22 cellular contexts compared by ENCODE assay signal in genomic region chr14:92448786-92449185, GRCh38.
"Had no signal": no experiment of that assay in that cellular context is flagged by ENCODE, and none has a peak within 500 bp of the region (broad histone marks: within the 10 kb centered on the region; RNA-seq: fewer than 3 reads in every experiment).

No MANE protein-coding gene starts in this region.

- H3K27ac Mint-ChIP-seq: mesothelial cell of epicardium; naive B cell; natural killer cell; stimulated activated effector memory CD8-positive, alpha-beta T cell treated with anti-CD3 and anti-CD28 coated beads, Interleukin-12 subunit alpha, Interleukin-12 subunit beta, amount 100 ng/mL, for 72 hours had no signal

- H3K4me3 ChIP-seq: heart right ventricle, hepatocyte, left ventricle myocardium inferior, lung, ovary, prostate gland, skin epidermis, testis, thyroid gland, transverse colon, upper lobe of left lung had no signal

- H3K4me2 ChIP-seq: hepatocyte had no signal

- H3K9me3 ChIP-seq: ovary, prostate gland, testis, thyroid gland, transverse colon had no signal

- H3K9me3 Mint-ChIP-seq: mesothelial cell of epicardium; natural killer cell; stimulated activated effector memory CD8-positive, alpha-beta T cell treated with anti-CD3 and anti-CD28 coated beads, Interleukin-12 subunit alpha, Interleukin-12 subunit beta, amount 100 ng/mL, for 72 hours; stimulated activated naive CD8-positive, alpha-beta T cell treated with anti-CD3 and anti-CD28 coated beads, Interleukin-15, amount 100 ng/mL, for 72 hours had no signal

- H3K4me1 ChIP-seq: prostate gland, thyroid gland, transverse colon had no signal

- ATAC-seq: heart right ventricle; natural killer cell; right cardiac atrium; sciatic nerve; stimulated activated effector memory CD8-positive, alpha-beta T cell treated with anti-CD3 and anti-CD28 coated beads, Interleukin-12 subunit alpha, Interleukin-12 subunit beta, amount 100 ng/mL, for 72 hours; stimulated activated naive CD8-positive, alpha-beta T cell treated with anti-CD3 and anti-CD28 coated beads, Interleukin-15, amount 100 ng/mL, for 72 hours had no signal

- H2AFZ ChIP-seq: hepatocyte had no signal

- H3K27me3 Mint-ChIP-seq: naive B cell; stimulated activated naive CD8-positive, alpha-beta T cell treated with anti-CD3 and anti-CD28 coated beads, Interleukin-15, amount 100 ng/mL, for 72 hours had no signal

- H3K27me3 ChIP-seq: heart right ventricle, hepatocyte, ovary, testis, thyroid gland, transverse colon, upper lobe of left lung had no signal

- H3K27ac ChIP-seq: heart right ventricle, hepatocyte, left ventricle myocardium inferior, ovary, prostate gland, skin epidermis, testis, thyroid gland, transverse colon, upper lobe of left lung had no signal

- H3K36me3 Mint-ChIP-seq: mesothelial cell of epicardium; naive B cell; natural killer cell; stimulated activated effector memory CD8-positive, alpha-beta T cell treated with anti-CD3 and anti-CD28 coated beads, Interleukin-12 subunit alpha, Interleukin-12 subunit beta, amount 100 ng/mL, for 72 hours had no signal

- H3K4me3 Mint-ChIP-seq: mesothelial cell of epicardium; natural killer cell; stimulated activated effector memory CD8-positive, alpha-beta T cell treated with anti-CD3 and anti-CD28 coated beads, Interleukin-12 subunit alpha, Interleukin-12 subunit beta, amount 100 ng/mL, for 72 hours; stimulated activated naive CD8-positive, alpha-beta T cell treated with anti-CD3 and anti-CD28 coated beads, Interleukin-15, amount 100 ng/mL, for 72 hours had no signal

- H3K36me3 ChIP-seq: heart right ventricle, left ventricle myocardium inferior, ovary, prostate gland, thyroid gland, transverse colon, upper lobe of left lung had no signal

- DNase-seq: heart right ventricle; islet precursor cell; left ventricle myocardium inferior; mesendoderm; naive B cell; natural killer cell; ovary; right cardiac atrium; stimulated activated CD4-positive, alpha-beta T cell treated with anti-CD3 and anti-CD28 coated beads, Interleukin-4, amount 100 ng/mL, for 24 hours; stimulated activated naive CD4-positive, alpha-beta T cell treated with Interleukin-2 at 50 U/mL for 16 hours; stimulated activated naive CD8-positive, alpha-beta T cell treated with anti-CD3 and anti-CD28 coated beads, Interleukin-15, amount 100 ng/mL, for 72 hours; testis; thyroid gland; transverse colon; upper lobe of left lung had no signal

- H3K79me2 ChIP-seq: hepatocyte had no signal
